8 cellular contexts compared by ENCODE assay signal in the genomic region with DNA sequence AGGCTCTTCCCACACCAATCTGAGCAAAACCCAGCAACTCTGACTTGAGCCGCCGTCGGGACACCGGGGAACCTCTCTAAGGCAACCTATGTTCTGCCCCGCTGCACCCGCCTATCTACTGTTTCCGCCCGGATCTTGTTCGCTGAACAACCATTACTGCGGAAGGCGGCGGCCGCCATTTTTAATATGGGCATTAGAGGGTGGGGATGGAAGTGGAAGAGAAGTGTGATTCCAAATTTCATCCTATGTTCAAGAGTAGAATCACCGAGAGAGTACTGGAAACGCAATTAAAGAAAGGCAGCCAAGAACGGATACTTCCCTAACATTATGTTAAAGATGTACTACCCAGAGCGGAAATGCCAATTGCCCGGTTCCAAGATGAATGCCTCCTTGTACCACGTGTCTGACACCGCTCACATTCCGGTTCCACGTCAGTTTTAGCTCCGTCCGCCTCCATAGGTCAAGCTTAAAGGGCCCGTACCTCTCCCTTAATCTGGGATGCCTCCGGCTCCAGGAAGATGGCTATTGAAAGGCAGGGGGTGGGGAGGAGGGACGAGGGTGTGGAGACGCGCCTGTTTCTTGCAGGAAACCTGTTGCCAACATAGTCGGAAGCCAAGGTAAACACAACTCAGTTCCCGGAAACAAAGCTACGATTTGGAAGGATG. TPM values are rescaled to one million over a fixed set of nuclear protein-coding genes. Genes with fewer than 3 reads are reported as not detected.
DNase-seq lines count a peak whose midpoint lies in the region; ATAC-seq and TF ChIP-seq lines count a peak whose summit lies in the region.

TSS of gene DPAGT1 (minus strand) at position 95 of the 665 bp plus-strand sequence. CDS start 198 bp downstream, outside the sequence.

- WGBS in GM23248 (ENCODE audit: low coverage in 1 of 2, low lambda C conversion rate in 2 of 2, missing lambda C conversion rate in 2 of 2), 2 experiments: 1% methylated on average over 32 of the region's 32 CpGs

- peaks cover 21% of the 10 kb centered on the region for H3F3A ChIP-seq in GM23248 (ENCODE audit: insufficient read depth)

- H3K4me1 Mint-ChIP-seq in activated T-helper 1 cell treated with anti-CD3 and anti-CD28 coated beads, Interleukin-12 subunit alpha, Interleukin-12 subunit beta, Interleukin-2, Interleukin-4 antibody, amounts not matched to agents 30 ng/mL and 10 ng/mL and 1 ng/mL, durations not matched to agents 14 hours and 24 hours and 36 hours (ENCODE audit: low read depth): peaks cover 44% of the 10 kb centered on the region
- peaks cover 43 to 61% (median 56%) of the 10 kb centered on the region in 3 donors for H3K4me1 Mint-ChIP-seq in naive B cell
- peaks cover 45% of the 10 kb centered on the region for H3K4me1 Mint-ChIP-seq in stimulated activated memory B cell treated with anti-CD40 and anti-IgM and Interleukin-4, amounts not matched to agents 10 μg/mL and 1 μg/mL and 100 μg/mL, for 72 hours

- DNase-seq in DMS79 (lab: John Stamatoyannopoulos, UW): peak; percentile 99
- DNase-seq in GM23248: peak; percentile 98
- peak; percentile 96 to 97 for DNase-seq in Kasumi-1 (lab: John Stamatoyannopoulos, UW)
- DNase-seq in RPMI8226: peak; percentile 91
- DNase-seq in activated T-helper 1 cell treated with anti-CD3 and anti-CD28 coated beads, Interleukin-12 subunit alpha, Interleukin-12 subunit beta, Interleukin-2, Interleukin-4 antibody, amounts not matched to agents 30 ng/mL and 10 ng/mL and 1 ng/mL, durations not matched to agents 14 hours and 24 hours and 36 hours (ENCODE audit: low spot score): peak; percentile 82
- peak; percentile 97 to 98 for DNase-seq in fibroblast of lung (ENCODE audit: low read depth in 2 of 2)
- peak; percentile 80 for DNase-seq in naive B cell

- H3K79me2 ChIP-seq in GM23248 (ENCODE audit: insufficient read depth) (peaks cover 44% of the 10 kb centered on the region), fibroblast of lung (ENCODE audit: control insufficient read depth, insufficient read depth, low read length) (peaks cover 18% of the 10 kb centered on the region)

- H3K36me3 ChIP-seq in GM23248 (ENCODE audit: low read depth) (peaks cover 9% of the 10 kb centered on the region; the same call in 1 of the 2 replicates), fibroblast of lung (ENCODE audit: control insufficient read depth, insufficient read depth, low read length) (peaks cover 9% of the 10 kb centered on the region)

- H3K4me3 Mint-ChIP-seq in activated T-helper 1 cell treated with anti-CD3 and anti-CD28 coated beads, Interleukin-12 subunit alpha, Interleukin-12 subunit beta, Interleukin-2, Interleukin-4 antibody, amounts not matched to agents 30 ng/mL and 10 ng/mL and 1 ng/mL, durations not matched to agents 14 hours and 24 hours and 36 hours: peak within 1 kb of the TSS; percentile 91
- peak within 1 kb of the TSS; percentile 87 to 100 (median 96) for H3K4me3 Mint-ChIP-seq in naive B cell
- H3K4me3 Mint-ChIP-seq in stimulated activated memory B cell treated with anti-CD40 and anti-IgM and Interleukin-4, amounts not matched to agents 10 μg/mL and 1 μg/mL and 100 μg/mL, for 72 hours: peak within 1 kb of the TSS; percentile 90

- H3K27me3 ChIP-seq in GM23248 (replicated peaks; ENCODE audit: insufficient read depth) (no peaks in the 10 kb centered on the region), fibroblast of lung (ENCODE audit: control insufficient read depth, insufficient read depth, low read length) (no peaks in the 10 kb centered on the region)

- H3K4me3 ChIP-seq in GM23248 (peak within 1 kb of the TSS; percentile 84), fibroblast of lung (replicated peaks in 1 of 4; ENCODE audit: control extremely low read depth in 1 of 4, insufficient read depth in 1 of 4, low read depth in 3 of 4, low read length in 4 of 4) (peak within 1 kb of the TSS; percentile 71 to 90 (median 86))

- H4K20me1 ChIP-seq in GM23248 (ENCODE audit: insufficient read depth) (no peaks in the 10 kb centered on the region), fibroblast of lung (ENCODE audit: control insufficient read depth, extremely low read depth, insufficient read depth, low read length) (no peaks in the 10 kb centered on the region)

- intact Hi-C loops in activated T-helper 1 cell treated with anti-CD3 and anti-CD28 coated beads, Interleukin-12 subunit alpha, Interleukin-12 subunit beta, Interleukin-2, Interleukin-4 antibody, amounts not matched to agents 30 ng/mL and 10 ng/mL and 1 ng/mL, durations not matched to agents 14 hours and 24 hours and 36 hours (cut with micrococcal nuclease): loop anchor here (1.0 to 5.0 kb wide), 10 partner anchors 8 to 310 kb away; partner anchors contain the start of genes DDX6, HINFP, HMBS and HYOU1

- H3K36me3 Mint-ChIP-seq in activated T-helper 1 cell treated with anti-CD3 and anti-CD28 coated beads, Interleukin-12 subunit alpha, Interleukin-12 subunit beta, Interleukin-2, Interleukin-4 antibody, amounts not matched to agents 30 ng/mL and 10 ng/mL and 1 ng/mL, durations not matched to agents 14 hours and 24 hours and 36 hours (ENCODE audit: low read depth): peaks cover 28% of the 10 kb centered on the region
- H3K36me3 Mint-ChIP-seq in naive B cell: peaks cover 7 to 16% of the 10 kb centered on the region in 2 donors
- H3K36me3 Mint-ChIP-seq in stimulated activated memory B cell treated with anti-CD40 and anti-IgM and Interleukin-4, amounts not matched to agents 10 μg/mL and 1 μg/mL and 100 μg/mL, for 72 hours: peaks cover 26% of the 10 kb centered on the region

- H3K27ac ChIP-seq in GM23248 (peak within 1 kb of the TSS; percentile 93), fibroblast of lung (ENCODE audit: insufficient read depth, low read length) (peak within 1 kb of the TSS; percentile 96)

- peak within 1 kb of the TSS; percentile 95 for H3K27ac Mint-ChIP-seq in activated T-helper 1 cell treated with anti-CD3 and anti-CD28 coated beads, Interleukin-12 subunit alpha, Interleukin-12 subunit beta, Interleukin-2, Interleukin-4 antibody, amounts not matched to agents 30 ng/mL and 10 ng/mL and 1 ng/mL, durations not matched to agents 14 hours and 24 hours and 36 hours
- H3K27ac Mint-ChIP-seq in naive B cell: peak within 1 kb of the TSS; percentile 95 to 99 (median 98)
- peak within 1 kb of the TSS; percentile 93 for H3K27ac Mint-ChIP-seq in stimulated activated memory B cell treated with anti-CD40 and anti-IgM and Interleukin-4, amounts not matched to agents 10 μg/mL and 1 μg/mL and 100 μg/mL, for 72 hours

- peaks cover 22% of the 10 kb centered on the region for H3K4me1 ChIP-seq in GM23248 (ENCODE audit: insufficient read depth)
- peaks cover 14% of the 10 kb centered on the region for H3K4me1 ChIP-seq in fibroblast of lung (ENCODE audit: control insufficient read depth, extremely low read depth, insufficient read depth, low read length)

- H3K9me3 ChIP-seq in GM23248 (ENCODE audit: low read depth): no peaks in the 10 kb centered on the region
- H3K9me3 ChIP-seq in fibroblast of lung (ENCODE audit: control insufficient read depth, insufficient read depth, low read depth, low read length): no peaks in the 10 kb centered on the region

- no peaks in the 10 kb centered on the region for H3K27me3 Mint-ChIP-seq in activated T-helper 1 cell treated with anti-CD3 and anti-CD28 coated beads, Interleukin-12 subunit alpha, Interleukin-12 subunit beta, Interleukin-2, Interleukin-4 antibody, amounts not matched to agents 30 ng/mL and 10 ng/mL and 1 ng/mL, durations not matched to agents 14 hours and 24 hours and 36 hours (ENCODE audit: insufficient read depth)
- no peaks in the 10 kb centered on the region for H3K27me3 Mint-ChIP-seq in naive B cell
- H3K27me3 Mint-ChIP-seq in stimulated activated memory B cell treated with anti-CD40 and anti-IgM and Interleukin-4, amounts not matched to agents 10 μg/mL and 1 μg/mL and 100 μg/mL, for 72 hours: no peaks in the 10 kb centered on the region

- H2AFZ ChIP-seq in GM23248: peak within 1 kb of the TSS; percentile 89
- peak within 1 kb of the TSS; percentile 82 for H2AFZ ChIP-seq in fibroblast of lung (ENCODE audit: low read length)

- H3K9me3 Mint-ChIP-seq in activated T-helper 1 cell treated with anti-CD3 and anti-CD28 coated beads, Interleukin-12 subunit alpha, Interleukin-12 subunit beta, Interleukin-2, Interleukin-4 antibody, amounts not matched to agents 30 ng/mL and 10 ng/mL and 1 ng/mL, durations not matched to agents 14 hours and 24 hours and 36 hours: no peaks in the 10 kb centered on the region
- no peaks in the 10 kb centered on the region for H3K9me3 Mint-ChIP-seq in naive B cell
- no peaks in the 10 kb centered on the region for H3K9me3 Mint-ChIP-seq in stimulated activated memory B cell treated with anti-CD40 and anti-IgM and Interleukin-4, amounts not matched to agents 10 μg/mL and 1 μg/mL and 100 μg/mL, for 72 hours

- ATAC-seq in naive B cell (ENCODE audit: low read depth in 2 of 2): peak; percentile 86 to 89
- ATAC-seq in stimulated activated memory B cell treated with anti-CD40 and anti-IgM and Interleukin-4, amounts not matched to agents 10 μg/mL and 1 μg/mL and 100 μg/mL, for 72 hours: peak; percentile 94

- H3K9me2 ChIP-seq in GM23248 (ENCODE audit: insufficient read depth): no peaks in the 10 kb centered on the region

- in situ Hi-C loops in GM23248 (cut with MboI): no loop called here

- peak within 1 kb of the TSS; percentile 89 for H3K9ac ChIP-seq in GM23248
- H3K9ac ChIP-seq in fibroblast of lung (ENCODE audit: insufficient read depth, low read length): peak within 1 kb of the TSS; percentile 79

- H3K4me2 ChIP-seq in GM23248 (ENCODE audit: unreplicated experiment) (peak within 1 kb of the TSS; percentile 92), fibroblast of lung (ENCODE audit: extremely low read depth, insufficient read depth, low read length) (peak within 1 kb of the TSS; percentile 99)

- no peak for TF ChIP-seq CTCF in fibroblast of lung (conservative IDR thresholded peaks at IDR 0.05 in 1 of 2, IDR thresholded peaks at IDR 0.05 in 1 of 2; ENCODE audit: low read depth in 1 of 2, low read length in 2 of 2)

RNA-seq across cellular contexts. Expression of gene DPAGT1, which starts in this region (rescaled TPM):
- 30.0 and 30.9 TPM in 2 replicates for total RNA-seq in GM23248 (2014; rRNA removed; shearing (Covaris generic))
- polyA plus RNA-seq in GM23248 (2016; fragmentation: Nextera tagmentation; extraction: Ambion mirVana) (68.6 and 73.6 TPM in 2 replicates), fibroblast of lung (44.9 and 53.0 TPM in 2 replicates), naive B cell (ENCODE audit: low read depth in 6 of 6) (10 to 100 TPM; 29.7 to 61.6 (median 34.5) TPM)
- total RNA-seq in activated T-helper 1 cell treated with anti-CD3 and anti-CD28 coated beads, Interleukin-12 subunit alpha, Interleukin-12 subunit beta, Interleukin-2, Interleukin-4 antibody, amounts not matched to agents 30 ng/mL and 10 ng/mL and 1 ng/mL, durations not matched to agents 14 hours and 24 hours and 36 hours: 81.8 and 84.4 TPM in 2 replicates
- 14.5 and 14.6 TPM in 2 replicates for total RNA-seq in fibroblast of lung
- polyA plus RNA-seq in fibroblast of lung (2012): 24.0 and 28.0 TPM in 2 replicates
- 120 and 128 TPM in 2 replicates for polyA minus RNA-seq in fibroblast of lung (ENCODE audit: low replicate concordance)

Comparison
In these comparisons a context has a peak if more than half of its experiments do, and no peak if none do; other contexts are left out.
1. Peak in every context shown above with its lines: DNase-seq, ATAC-seq, H3K4me3 ChIP-seq and H3K27ac ChIP-seq.